In genomic region chr16:66703359-66704215, GRCh38 we compare ENCODE assay signal across 15 cellular contexts. TPM values are rescaled to one million over a fixed set of nuclear protein-coding genes. Genes with fewer than 3 reads are reported as not detected.
DNase-seq lines count a peak whose midpoint lies in the region; ATAC-seq and TF ChIP-seq lines count a peak whose summit lies in the region.
"Had no signal": no experiment of that assay in that cellular context is flagged by ENCODE, and none has a peak within 500 bp of the region (broad histone marks: within the 10 kb centered on the region; RNA-seq: fewer than 3 reads in every experiment).

No MANE protein-coding gene starts in this region.

- H3K36me3 ChIP-seq in GM23248 (ENCODE audit: low read depth) (no peaks in the 10 kb centered on the region), spleen (no peaks in the 10 kb centered on the region)

- no peaks in the 10 kb centered on the region for H3K79me2 ChIP-seq in GM23248 (ENCODE audit: insufficient read depth)

- H4K20me1 ChIP-seq in GM23248 (ENCODE audit: insufficient read depth), result no peaks in the 10 kb centered on the region

- H3K4me3 ChIP-seq in GM23248 (no peak overlapping the region), spleen (no peak overlapping the region)

- H3K27me3 Mint-ChIP-seq in T-helper 17 cell, result peaks cover 4% of the 10 kb centered on the region

- peak overlapping the region; percentile 79 for H3K27ac Mint-ChIP-seq in T-helper 17 cell
- H3K27ac Mint-ChIP-seq: mesothelial cell of epicardium; stimulated activated naive CD8-positive, alpha-beta T cell treated with anti-CD3 and anti-CD28 coated beads, Interleukin-15, Interleukin-2, amounts not matched to agents 100 ng/mL and 50 ng/mL, for 24 hours had no signal

- no peak for TF ChIP-seq POLR2A in spleen (IDR thresholded peaks at IDR 0.05)

- H3K4me1 ChIP-seq in GM23248 (ENCODE audit: insufficient read depth), result 0 out of 2 replicates have a peak, but pooled peaks cover 5% of the 10 kb centered on the region
- H3K4me1 ChIP-seq in foreskin keratinocyte, result no peaks in the 10 kb centered on the region
- peaks cover 0 to 52% (median 16%) of the 10 kb centered on the region in 6 donors for H3K4me1 ChIP-seq in spleen

- in situ Hi-C loops in GM23248 (cut with MboI), result loop anchor here (10.0 kb wide), 1 partner anchor 89 kb away; no protein-coding TSS in a partner anchor

- DNase-seq in GM23248 (peak; percentile 65), T-helper 17 cell (no peak), foreskin keratinocyte (peak in 1 of 2 donors; percentile 65), spleen (no peak), D341Med (ENCODE audit: low spot score) (no peak), NCI-H345 (lab: John Stamatoyannopoulos, UW) (no peak)
- DNase-seq in activated CD4-positive, alpha-beta T cell treated with anti-CD3 and anti-CD28 coated beads, Interleukin-2, amount 50 U/mL, for 4 hours, result no peak
- DNase-seq: activated CD8-positive, alpha-beta memory T cell treated with anti-CD3 and anti-CD28 coated beads, Interleukin-2, amount 50 U/mL, for 48 hours; head of caudate nucleus; NCI-H1092 treated with DMSO at 0.1 percent for 48 hours; NCI-H524 treated with DMSO at 0.1 percent for 48 hours; stimulated activated CD4-positive, alpha-beta T cell treated with anti-CD3 and anti-CD28 coated beads, Interleukin-4, amount 100 ng/mL, for 1 hour had no signal

- no peak overlapping the region for H3K9ac ChIP-seq in GM23248

- peak overlapping the region; percentile 53 for H2AFZ ChIP-seq in GM23248

- no peaks in the 10 kb centered on the region for H3K9me2 ChIP-seq in GM23248 (ENCODE audit: insufficient read depth)

- peak overlapping the region; percentile 20 for H3K4me2 ChIP-seq in GM23248 (ENCODE audit: unreplicated experiment)

- WGBS in GM23248 (ENCODE audit: low coverage in 1 of 2, low lambda C conversion rate in 2 of 2, missing lambda C conversion rate in 2 of 2), 2 experiments, result 22 to 25% methylated on average over 10 of the region's 10 CpGs
- whole genome bisulfite sequencing in spleen, 5 donors, result 64 to 71% (median 71%) methylated on average over 10 of the region's 10 CpGs

- H3K36me3 Mint-ChIP-seq in T-helper 17 cell (ENCODE audit: low read depth), result no peaks in the 10 kb centered on the region
- H3K36me3 Mint-ChIP-seq: mesothelial cell of epicardium had no signal

- 0 out of 2 replicates have a peak, but pooled peaks cover 7% of the 10 kb centered on the region for H3F3A ChIP-seq in GM23248 (ENCODE audit: insufficient read depth)

- ATAC-seq in T-helper 17 cell, result no peak
- ATAC-seq in foreskin keratinocyte, result peak; percentile 53

- no peaks in the 10 kb centered on the region for H3K4me1 Mint-ChIP-seq in T-helper 17 cell

- intact Hi-C loops in spleen (cut with DNase I; ENCODE audit: low total_unique reads), result no loop called here

- H3K27me3 ChIP-seq in GM23248 (replicated peaks; ENCODE audit: insufficient read depth) (no peaks in the 10 kb centered on the region), foreskin keratinocyte (no peaks in the 10 kb centered on the region), spleen (replicated peaks in 1 of 7) (no peaks in the 10 kb centered on the region)

- no peak overlapping the region for H3K4me3 Mint-ChIP-seq in T-helper 17 cell
- H3K4me3 Mint-ChIP-seq: mesothelial cell of epicardium; stimulated activated naive CD8-positive, alpha-beta T cell treated with anti-CD3 and anti-CD28 coated beads, Interleukin-15, Interleukin-2, amounts not matched to agents 100 ng/mL and 50 ng/mL, for 24 hours had no signal

- TF ChIP-seq CTCF in foreskin keratinocyte (conservative IDR thresholded peaks at IDR 0.05) (no peak), spleen (IDR thresholded peaks at IDR 0.05 in 8 of 11, conservative IDR thresholded peaks at IDR 0.05 in 3 of 11) (no peak)

- H3K9me3 ChIP-seq in GM23248 (ENCODE audit: low read depth) (no peaks in the 10 kb centered on the region), T-helper 17 cell (ENCODE audit: control insufficient read depth, low read length, poor library complexity, severe bottlenecking) (no peaks in the 10 kb centered on the region), spleen (no peaks in the 10 kb centered on the region)

- no peak overlapping the region for H3K27ac ChIP-seq in GM23248
- no peak overlapping the region for H3K27ac ChIP-seq in foreskin keratinocyte
- H3K27ac ChIP-seq in spleen, result peak overlapping the region in 6 of 8 donors; percentile 39 to 55 (median 51)
- H3K27ac ChIP-seq: VCaP had no signal

RNA-seq across cellular contexts. Expression of gene CMTM4, which starts 7.0 kb away (rescaled TPM):
- total RNA-seq in GM23248 (2014; rRNA removed; shearing (Covaris generic)), result 19.5 and 21.1 TPM in 2 replicates
- polyA plus RNA-seq in GM23248 (2016; fragmentation: Nextera tagmentation; extraction: Ambion mirVana), result 3.2 and 3.5 TPM in 2 replicates
- 1 to 10 TPM; 1.1 to 1.5 TPM for total RNA-seq in T-helper 17 cell
- total RNA-seq in foreskin keratinocyte, result 18.8 and 20.3 TPM in 2 replicates
- polyA plus RNA-seq in foreskin keratinocyte, result 5.4 and 6.6 TPM in 2 replicates
- 10 to 100 TPM in 1 of 7 donors, 1 to 10 TPM in 6; 3.8 to 10.2 (median 7.4) TPM for total RNA-seq in spleen
- polyA plus RNA-seq in spleen, result 1 to 10 TPM in 2 of 3 donors, under 1 TPM in 1; 0.70 to 1.5 (median 1.1) TPM

RNA-seq across cellular contexts. Expression of gene DYNC1LI2, which starts 47.8 kb away (rescaled TPM):
- 80.6 and 89.2 TPM in 2 replicates for total RNA-seq in GM23248 (2014; rRNA removed; shearing (Covaris generic))
- polyA plus RNA-seq in GM23248 (2016; fragmentation: Nextera tagmentation; extraction: Ambion mirVana), result 173 TPM in 2 replicates
- 10 to 100 TPM; 77.5 to 97.1 TPM for total RNA-seq in T-helper 17 cell
- 61.7 and 69.7 TPM in 2 replicates for total RNA-seq in foreskin keratinocyte
- 18.1 and 19.5 TPM in 2 replicates for polyA plus RNA-seq in foreskin keratinocyte
- total RNA-seq in spleen, result 100 to 1,000 TPM in 5 of 7 donors, 10 to 100 TPM in 2; 77.7 to 132 (median 118) TPM
- 10 to 100 TPM; 15.6 to 33.2 (median 24.5) TPM for polyA plus RNA-seq in spleen

Comparison
In these comparisons a context has a peak if more than half of its experiments do, and no peak if none do; other contexts are left out.
1. H3K27ac ChIP-seq: peak in spleen (6 of 8); none in GM23248 (single experiment) and foreskin keratinocyte (single experiment).